In genomic region chr3:16801698-16802097, GRCh38 we compare ENCODE assay signal across 10 cellular contexts.
A peak's percentile ranks its signal among the peaks of the same experiment; 100 is the strongest.
DNase-seq lines count a peak whose midpoint lies in the region; ATAC-seq and TF ChIP-seq lines count a peak whose summit lies in the region.
"Had no signal": no experiment of that assay in that cellular context is flagged by ENCODE, and none has a peak within 500 bp of the region (broad histone marks: within the 10 kb centered on the region; RNA-seq: fewer than 3 reads in every experiment).

No MANE protein-coding gene starts in this region.

- H3K4me3 ChIP-seq in neutrophil (ENCODE audit: low read depth in 1 of 2, low read length in 1 of 2), result no peak overlapping the region

- H3K36me3 Mint-ChIP-seq in activated T-helper 1 cell treated with anti-CD3 and anti-CD28 coated beads, Interleukin-12 subunit alpha, Interleukin-12 subunit beta, Interleukin-2, Interleukin-4 antibody, amounts not matched to agents 30 ng/mL and 10 ng/mL and 1 ng/mL, durations not matched to agents 14 hours and 24 hours and 36 hours (ENCODE audit: low read depth), result peaks cover 2% of the 10 kb centered on the region

- intact Hi-C loops in activated T-helper 1 cell treated with anti-CD3 and anti-CD28 coated beads, Interleukin-12 subunit alpha, Interleukin-12 subunit beta, Interleukin-2, Interleukin-4 antibody, amounts not matched to agents 30 ng/mL and 10 ng/mL and 1 ng/mL, durations not matched to agents 14 hours and 24 hours and 36 hours (cut with micrococcal nuclease), result no loop called here

- H3K9me3 Mint-ChIP-seq in activated T-helper 1 cell treated with anti-CD3 and anti-CD28 coated beads, Interleukin-12 subunit alpha, Interleukin-12 subunit beta, Interleukin-2, Interleukin-4 antibody, amounts not matched to agents 30 ng/mL and 10 ng/mL and 1 ng/mL, durations not matched to agents 14 hours and 24 hours and 36 hours, result peaks cover 8% of the 10 kb centered on the region

- no peaks in the 10 kb centered on the region for H3K27me3 ChIP-seq in neutrophil

- peaks cover 4% of the 10 kb centered on the region for H3K27me3 Mint-ChIP-seq in activated T-helper 1 cell treated with anti-CD3 and anti-CD28 coated beads, Interleukin-12 subunit alpha, Interleukin-12 subunit beta, Interleukin-2, Interleukin-4 antibody, amounts not matched to agents 30 ng/mL and 10 ng/mL and 1 ng/mL, durations not matched to agents 14 hours and 24 hours and 36 hours (ENCODE audit: insufficient read depth)

- ATAC-seq in GM18498 (IDR thresholded peaks at IDR 0.05; ENCODE audit: unreplicated experiment), result no peak
- ATAC-seq in GM18858 (IDR thresholded peaks at IDR 0.05; ENCODE audit: unreplicated experiment), result no peak

- H3K4me1 Mint-ChIP-seq in activated T-helper 1 cell treated with anti-CD3 and anti-CD28 coated beads, Interleukin-12 subunit alpha, Interleukin-12 subunit beta, Interleukin-2, Interleukin-4 antibody, amounts not matched to agents 30 ng/mL and 10 ng/mL and 1 ng/mL, durations not matched to agents 14 hours and 24 hours and 36 hours (ENCODE audit: low read depth), result peaks cover 35% of the 10 kb centered on the region

- H3K27ac ChIP-seq in neutrophil, result peak overlapping the region; percentile 42

- no peak for TF ChIP-seq CTCF in neutrophil (IDR thresholded peaks at IDR 0.05)

- no peaks in the 10 kb centered on the region for H3K9me3 ChIP-seq in neutrophil

- DNase-seq in NCI-H510A treated with DMSO at 0.1 percent for 48 hours (lab: John Stamatoyannopoulos, UW) (peak; percentile 8), NCI-H510A (lab: John Stamatoyannopoulos, UW) (no peak), M059J (ENCODE audit: low read depth) (peak; percentile 40), hypothalamus (lab: John Stamatoyannopoulos, UW) (no peak)
- no peak for DNase-seq in activated T-helper 1 cell treated with anti-CD3 and anti-CD28 coated beads, Interleukin-12 subunit alpha, Interleukin-12 subunit beta, Interleukin-2, Interleukin-4 antibody, amounts not matched to agents 30 ng/mL and 10 ng/mL and 1 ng/mL, durations not matched to agents 14 hours and 24 hours and 36 hours (ENCODE audit: low spot score)
- DNase-seq: NCI-H774; stimulated activated CD4-positive, alpha-beta T cell treated with anti-CD3 and anti-CD28 coated beads, Interleukin-2, amount 100 ng/mL, for 24 hours had no signal

- no peak overlapping the region for H3K4me3 Mint-ChIP-seq in activated T-helper 1 cell treated with anti-CD3 and anti-CD28 coated beads, Interleukin-12 subunit alpha, Interleukin-12 subunit beta, Interleukin-2, Interleukin-4 antibody, amounts not matched to agents 30 ng/mL and 10 ng/mL and 1 ng/mL, durations not matched to agents 14 hours and 24 hours and 36 hours

- peaks cover 11 to 17% of the 10 kb centered on the region in 2 experiments for H3K4me1 ChIP-seq in neutrophil (ENCODE audit: control insufficient read depth in 1 of 2, insufficient read depth in 1 of 2, low read depth in 1 of 2, low read length in 1 of 2)

- H3K27ac Mint-ChIP-seq in activated T-helper 1 cell treated with anti-CD3 and anti-CD28 coated beads, Interleukin-12 subunit alpha, Interleukin-12 subunit beta, Interleukin-2, Interleukin-4 antibody, amounts not matched to agents 30 ng/mL and 10 ng/mL and 1 ng/mL, durations not matched to agents 14 hours and 24 hours and 36 hours, result peak overlapping the region; percentile 15

- H3K36me3 ChIP-seq in neutrophil, result no peaks in the 10 kb centered on the region

Comparison
In these comparisons a context has a peak if more than half of its experiments do, and no peak if none do; other contexts are left out.
1. DNase-seq: peak in NCI-H510A treated with DMSO at 0.1 percent for 48 hours (single experiment) and M059J (single experiment); none in NCI-H510A (single experiment), activated T-helper 1 cell treated with anti-CD3 and anti-CD28 coated beads, Interleukin-12 subunit alpha, Interleukin-12 subunit beta, Interleukin-2, Interleukin-4 antibody, amounts not matched to agents 30 ng/mL and 10 ng/mL and 1 ng/mL, durations not matched to agents 14 hours and 24 hours and 36 hours (single experiment) and hypothalamus (0 of 51).